Comparison of ENCODE assay signal across 14 cellular contexts in the genomic region with DNA sequence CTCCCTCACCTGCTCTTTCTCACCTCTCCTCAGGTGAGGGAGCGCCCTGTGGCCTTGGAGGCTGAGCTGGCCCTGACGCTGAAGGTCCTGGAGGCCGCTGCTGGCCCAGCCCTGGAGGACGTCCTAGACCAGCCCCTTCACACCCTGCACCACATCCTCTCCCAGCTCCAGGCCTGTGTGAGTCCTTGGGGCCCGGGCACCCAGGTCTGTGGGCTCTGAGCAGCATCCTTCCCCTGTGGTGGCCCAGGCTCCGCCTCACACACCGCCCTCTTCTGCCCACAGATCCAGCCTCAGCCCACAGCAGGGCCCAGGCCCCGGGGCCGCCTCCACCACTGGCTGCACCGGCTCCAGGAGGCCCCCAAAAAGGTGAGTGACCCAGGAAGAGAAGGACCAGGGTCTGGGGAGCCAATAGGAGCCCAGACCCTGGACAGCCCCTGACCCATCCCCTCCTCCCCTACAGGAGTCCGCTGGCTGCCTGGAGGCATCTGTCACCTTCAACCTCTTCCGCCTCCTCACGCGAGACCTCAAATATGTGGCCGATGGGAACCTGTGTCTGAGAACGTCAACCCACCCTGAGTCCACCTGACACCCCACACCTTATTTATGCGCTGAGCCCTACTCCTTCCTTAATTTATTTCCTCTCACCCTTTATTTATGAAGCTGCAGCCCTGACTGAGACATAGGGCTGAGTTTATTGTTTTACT. TPM values are rescaled to one million over a fixed set of nuclear protein-coding genes. Genes with fewer than 3 reads are reported as not detected.
A peak's percentile ranks its signal among the peaks of the same experiment; 100 is the strongest.
DNase-seq lines count a peak whose midpoint lies in the region; ATAC-seq lines count a peak whose summit lies in the region.
"Had no signal": no experiment of that assay in that cellular context is flagged by ENCODE, and none has a peak within 500 bp of the region (broad histone marks: within the 10 kb centered on the region; RNA-seq: fewer than 3 reads in every experiment).

No MANE protein-coding gene starts in this region.

- ATAC-seq in activated CD8-positive, alpha-beta memory T cell treated with anti-CD3 and anti-CD28 coated beads, Interleukin-2, amount 10 ng/mL, durations not matched to agents 7 days and 5 days, result peak; percentile 88
- no peak for ATAC-seq in GM18519 (IDR thresholded peaks at IDR 0.05; ENCODE audit: low FRiP score, unreplicated experiment)
- ATAC-seq: gastroesophageal sphincter had no signal

- CTCF ChIA-PET in activated CD8-positive, alpha-beta memory T cell treated with anti-CD3 and anti-CD28 coated beads, Interleukin-2, amount 10 ng/mL, durations not matched to agents 7 days and 5 days (lab: Charles Lee), result interaction anchor here (0.9 to 2.3 kb wide), 2 partner anchors 30 to 321 kb away, joined by 3 to 10 read pairs; no protein-coding TSS in a partner anchor

- intact Hi-C loops in dendritic cell treated with granulocyte-macrophage colony-stimulating factor and Interleukin-4, amounts not matched to agents 40 ng/mL and 50 ng/mL, for 4 days (cut with micrococcal nuclease), result no loop called here

- no peaks in the 10 kb centered on the region for H3K9me3 Mint-ChIP-seq in activated CD8-positive, alpha-beta memory T cell treated with anti-CD3 and anti-CD28 coated beads, Interleukin-2, amount 10 ng/mL, durations not matched to agents 7 days and 5 days (ENCODE audit: low read depth)
- no peaks in the 10 kb centered on the region for H3K9me3 Mint-ChIP-seq in dendritic cell treated with granulocyte-macrophage colony-stimulating factor and Interleukin-4, amounts not matched to agents 40 ng/mL and 50 ng/mL, for 4 days

- peak overlapping the region; percentile 67 for H3K4me3 Mint-ChIP-seq in activated CD8-positive, alpha-beta memory T cell treated with anti-CD3 and anti-CD28 coated beads, Interleukin-2, amount 10 ng/mL, durations not matched to agents 7 days and 5 days
- H3K4me3 Mint-ChIP-seq in dendritic cell treated with granulocyte-macrophage colony-stimulating factor and Interleukin-4, amounts not matched to agents 40 ng/mL and 50 ng/mL, for 4 days, result peak overlapping the region; percentile 39

- peaks cover 16% of the 10 kb centered on the region for H3K27me3 Mint-ChIP-seq in activated CD8-positive, alpha-beta memory T cell treated with anti-CD3 and anti-CD28 coated beads, Interleukin-2, amount 10 ng/mL, durations not matched to agents 7 days and 5 days
- H3K27me3 Mint-ChIP-seq in dendritic cell treated with granulocyte-macrophage colony-stimulating factor and Interleukin-4, amounts not matched to agents 40 ng/mL and 50 ng/mL, for 4 days, result peaks cover 17% of the 10 kb centered on the region

- DNase-seq in SW480 (ENCODE audit: low spot score), result peak; percentile 35
- DNase-seq in activated CD8-positive, alpha-beta memory T cell treated with anti-CD3 and anti-CD28 coated beads, Interleukin-2, amount 10 ng/mL, durations not matched to agents 7 days and 5 days, result peak; percentile 94
- peak; percentile 48 to 61 for DNase-seq in stimulated activated CD8-positive, alpha-beta memory T cell treated with anti-CD3 and anti-CD28 coated beads, Interleukin-2, amount 100 ng/mL, for 48 hours (ENCODE audit: low read depth in 2 of 2)
- DNase-seq in T1000 (lab: John Stamatoyannopoulos, UW), result no peak
- DNase-seq in DMS79 treated with DMSO at 0.1 percent for 48 hours (lab: John Stamatoyannopoulos, UW), result no peak
- no peak for DNase-seq in inferior parietal cortex (ENCODE audit: extremely low spot score)
- DNase-seq: DMS53, NCI-H526 had no signal

- no peaks in the 10 kb centered on the region for H3K36me3 Mint-ChIP-seq in activated CD8-positive, alpha-beta memory T cell treated with anti-CD3 and anti-CD28 coated beads, Interleukin-2, amount 10 ng/mL, durations not matched to agents 7 days and 5 days
- H3K36me3 Mint-ChIP-seq in dendritic cell treated with granulocyte-macrophage colony-stimulating factor and Interleukin-4, amounts not matched to agents 40 ng/mL and 50 ng/mL, for 4 days (ENCODE audit: low read depth), result no peaks in the 10 kb centered on the region

- peak overlapping the region; percentile 83 for H3K27ac Mint-ChIP-seq in activated CD8-positive, alpha-beta memory T cell treated with anti-CD3 and anti-CD28 coated beads, Interleukin-2, amount 10 ng/mL, durations not matched to agents 7 days and 5 days
- H3K27ac Mint-ChIP-seq in dendritic cell treated with granulocyte-macrophage colony-stimulating factor and Interleukin-4, amounts not matched to agents 40 ng/mL and 50 ng/mL, for 4 days, result peak overlapping the region; percentile 69

- H3K4me1 Mint-ChIP-seq in activated CD8-positive, alpha-beta memory T cell treated with anti-CD3 and anti-CD28 coated beads, Interleukin-2, amount 10 ng/mL, durations not matched to agents 7 days and 5 days, result peaks cover 51% of the 10 kb centered on the region
- H3K4me1 Mint-ChIP-seq in dendritic cell treated with granulocyte-macrophage colony-stimulating factor and Interleukin-4, amounts not matched to agents 40 ng/mL and 50 ng/mL, for 4 days (ENCODE audit: low read depth), result peaks cover 46% of the 10 kb centered on the region

RNA-seq across cellular contexts. Expression of gene IFNL1, which starts 1.9 kb away (rescaled TPM):
- total RNA-seq in activated CD8-positive, alpha-beta memory T cell treated with anti-CD3 and anti-CD28 coated beads, Interleukin-2, amount 10 ng/mL, durations not matched to agents 7 days and 5 days, result under 1 TPM; 0.26 to 0.70 TPM
- total RNA-seq: gastroesophageal sphincter; mesenteric fat pad; skeletal muscle tissue; T-helper 1 cell treated with Interleukin-12 subunit alpha and Interleukin-12 subunit beta and Interleukin-4 antibody, amounts not matched to agents 30 ng/mL and 1 ng/mL, for 36 hours had no signal

RNA-seq across cellular contexts. Expression of gene LRFN1, which starts 22.6 kb away (rescaled TPM):
- 1 to 10 TPM; 4.5 to 8.4 TPM for total RNA-seq in activated CD8-positive, alpha-beta memory T cell treated with anti-CD3 and anti-CD28 coated beads, Interleukin-2, amount 10 ng/mL, durations not matched to agents 7 days and 5 days

RNA-seq across cellular contexts. Expression of gene IFNL2, which starts 29.9 kb away (rescaled TPM):
- not detected for total RNA-seq in activated CD8-positive, alpha-beta memory T cell treated with anti-CD3 and anti-CD28 coated beads, Interleukin-2, amount 10 ng/mL, durations not matched to agents 7 days and 5 days
- total RNA-seq: gastroesophageal sphincter; mesenteric fat pad; skeletal muscle tissue; T-helper 1 cell treated with Interleukin-12 subunit alpha and Interleukin-12 subunit beta and Interleukin-4 antibody, amounts not matched to agents 30 ng/mL and 1 ng/mL, for 36 hours had no signal

RNA-seq across cellular contexts. Expression of gene GMFG, which starts 37.8 kb away (rescaled TPM):
- 100 to 1,000 TPM; 472 to 473 TPM for total RNA-seq in activated CD8-positive, alpha-beta memory T cell treated with anti-CD3 and anti-CD28 coated beads, Interleukin-2, amount 10 ng/mL, durations not matched to agents 7 days and 5 days

RNA-seq across cellular contexts. Expression of gene SAMD4B, which starts 44.1 kb away (rescaled TPM):
- 10 to 100 TPM; 45.7 to 58.5 TPM for total RNA-seq in activated CD8-positive, alpha-beta memory T cell treated with anti-CD3 and anti-CD28 coated beads, Interleukin-2, amount 10 ng/mL, durations not matched to agents 7 days and 5 days

Comparison
In these comparisons a context has a peak if more than half of its experiments do, and no peak if none do; other contexts are left out.
1. DNase-seq: peak in SW480 (single experiment), activated CD8-positive, alpha-beta memory T cell treated with anti-CD3 and anti-CD28 coated beads, Interleukin-2, amount 10 ng/mL, durations not matched to agents 7 days and 5 days (single experiment) and stimulated activated CD8-positive, alpha-beta memory T cell treated with anti-CD3 and anti-CD28 coated beads, Interleukin-2, amount 100 ng/mL, for 48 hours (2 of 2); none in T1000 (single experiment), DMS79 treated with DMSO at 0.1 percent for 48 hours (single experiment) and inferior parietal cortex (single experiment).